12 cellular contexts compared by ENCODE assay signal in the genomic region with DNA sequence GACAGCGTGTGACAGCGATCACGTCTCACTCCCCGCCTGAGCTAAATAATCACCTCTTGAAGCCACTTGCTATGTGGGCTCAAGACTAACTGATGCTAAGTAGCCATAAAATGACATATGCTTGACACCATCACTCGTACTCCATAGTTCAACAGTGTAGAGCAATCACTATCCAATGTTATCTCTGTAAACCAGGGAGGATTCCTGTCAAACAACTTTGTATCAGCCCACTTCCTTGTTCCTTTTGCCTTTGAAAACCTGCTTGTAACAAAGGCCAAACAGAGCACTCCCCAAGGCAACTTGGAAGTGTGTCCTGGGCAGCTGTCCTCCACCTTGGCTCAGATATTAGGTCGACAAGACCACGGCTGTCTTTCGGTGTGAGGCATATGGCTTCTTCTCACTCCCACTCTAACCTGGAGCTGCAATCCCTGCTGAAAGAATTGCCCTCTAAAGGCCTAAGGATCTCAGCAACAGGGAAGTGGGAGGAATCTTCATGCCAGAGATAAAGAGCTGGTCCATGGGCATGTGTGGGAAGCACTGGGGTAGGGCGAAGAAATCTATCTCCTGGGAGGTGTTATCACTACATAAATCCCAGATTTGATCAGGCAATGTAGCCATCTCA.
DNase-seq lines count a peak whose midpoint lies in the region; ATAC-seq and TF ChIP-seq lines count a peak whose summit lies in the region.
"Had no signal": no experiment of that assay in that cellular context is flagged by ENCODE, and none has a peak within 500 bp of the region (broad histone marks: within the 10 kb centered on the region; RNA-seq: fewer than 3 reads in every experiment).

No MANE protein-coding gene starts in this region.

- no peaks in the 10 kb centered on the region for H3K9me2 ChIP-seq in GM23248 (ENCODE audit: insufficient read depth)

- peak overlapping the region; percentile 89 to 100 (median 94) for H3K27ac Mint-ChIP-seq in CD4-positive, alpha-beta memory T cell

- H3K9me3 Mint-ChIP-seq in CD4-positive, alpha-beta memory T cell: no peaks in the 10 kb centered on the region

- H3K4me1 ChIP-seq in CD4-positive, alpha-beta memory T cell (ENCODE audit: insufficient read depth, low read length): peaks cover 80% of the 10 kb centered on the region
- peaks cover 58% of the 10 kb centered on the region for H3K4me1 ChIP-seq in rectal smooth muscle tissue (ENCODE audit: control insufficient read depth, insufficient read depth, low read length)
- H3K4me1 ChIP-seq in GM23248 (ENCODE audit: insufficient read depth): peaks cover 10% of the 10 kb centered on the region

- H4K20me1 ChIP-seq in GM23248 (ENCODE audit: insufficient read depth): no peaks in the 10 kb centered on the region; the same call in 1 of the 2 replicates

- H3K27me3 ChIP-seq in CD4-positive, alpha-beta memory T cell (ENCODE audit: insufficient read depth, low read length): no peaks in the 10 kb centered on the region
- no peaks in the 10 kb centered on the region for H3K27me3 ChIP-seq in dorsolateral prefrontal cortex
- H3K27me3 ChIP-seq in rectal smooth muscle tissue (ENCODE audit: control insufficient read depth, insufficient read depth, low read length): no peaks in the 10 kb centered on the region
- no peaks in the 10 kb centered on the region for H3K27me3 ChIP-seq in GM23248 (replicated peaks; ENCODE audit: insufficient read depth)

- in situ Hi-C loops in GM23248 (cut with MboI): no loop called here

- intact Hi-C loops in CD4-positive, alpha-beta memory T cell (cut with micrococcal nuclease): no loop called here
- intact Hi-C loops in dorsolateral prefrontal cortex (cut with DNase I): no loop called here

- no peak for ATAC-seq in GM18502 (IDR thresholded peaks at IDR 0.05; ENCODE audit: poor library complexity, unreplicated experiment)

- H3K36me3 ChIP-seq in CD4-positive, alpha-beta memory T cell (ENCODE audit: insufficient read depth, low read length): peaks cover 8% of the 10 kb centered on the region
- peaks cover 10% of the 10 kb centered on the region for H3K36me3 ChIP-seq in rectal smooth muscle tissue (ENCODE audit: control insufficient read depth, insufficient read depth, low read length)
- H3K36me3 ChIP-seq in GM23248 (ENCODE audit: low read depth): no peaks in the 10 kb centered on the region

- POLR2A ChIA-PET in CD4-positive, alpha-beta memory T cell (lab: Charles Lee; ENCODE audit: partially characterized antibody): interaction anchor here (0.6 to 7.5 kb wide), 5 partner anchors 8 to 156 kb away, joined by 3 to 114 read pairs (median 4); no protein-coding TSS in a partner anchor

- H3K9me3 ChIP-seq in CD4-positive, alpha-beta memory T cell (ENCODE audit: control insufficient read depth in 1 of 2, low read length in 2 of 2): no peaks in the 10 kb centered on the region
- H3K9me3 ChIP-seq in GM23248 (ENCODE audit: low read depth): no peaks in the 10 kb centered on the region

- CTCF ChIA-PET in CD4-positive, alpha-beta memory T cell (lab: Charles Lee; ENCODE audit: partially characterized antibody): interaction anchor here (1.4 to 2.7 kb wide), 4 partner anchors 11 to 19 kb away, joined by 3 to 11 read pairs (median 4); no protein-coding TSS in a partner anchor

- H3K4me3 Mint-ChIP-seq in CD4-positive, alpha-beta memory T cell: peak overlapping the region in 4 of 8 donors; percentile 17 to 76 (median 44)

- no peak overlapping the region for H3K4me2 ChIP-seq in GM23248 (ENCODE audit: unreplicated experiment)
- H3K4me2 ChIP-seq: PC-9 had no signal

- H3K4me1 Mint-ChIP-seq in CD4-positive, alpha-beta memory T cell: peaks cover 74 to 78% (median 76%) of the 10 kb centered on the region in 4 donors

- 83 to 86% methylated on average over 9 of the region's 9 CpGs for WGBS in GM23248 (ENCODE audit: low coverage in 1 of 2, low lambda C conversion rate in 2 of 2, missing lambda C conversion rate in 2 of 2), 2 experiments

- TF ChIP-seq CTCF in LNCaP clone FGC (IDR thresholded peaks at IDR 0.05; ENCODE audit: control insufficient read depth, extremely low read depth, insufficient read depth): no peak
- no peak for TF ChIP-seq CTCF in dorsolateral prefrontal cortex (IDR thresholded peaks at IDR 0.05 in 54 of 56, conservative IDR thresholded peaks at IDR 0.05 in 2 of 56; ENCODE audit: low read depth in 1 of 56, partially characterized antibody in 56 of 56)

- H3K9ac ChIP-seq in rectal smooth muscle tissue (ENCODE audit: low read length) (no peak overlapping the region), GM23248 (no peak overlapping the region)

- peaks cover 22 to 61% of the 10 kb centered on the region in 2 donors for H3K36me3 Mint-ChIP-seq in CD4-positive, alpha-beta memory T cell

- peak overlapping the region; percentile 89 for H3K27ac ChIP-seq in CD4-positive, alpha-beta memory T cell (ENCODE audit: low read depth, low read length)
- peak overlapping the region in 46 of 59 donors; percentile 8 to 99 (median 92) for H3K27ac ChIP-seq in dorsolateral prefrontal cortex
- peak overlapping the region; percentile 0 for H3K27ac ChIP-seq in rectal smooth muscle tissue (ENCODE audit: low read depth, low read length)
- no peak overlapping the region for H3K27ac ChIP-seq in GM23248
- H3K27ac ChIP-seq: PC-9 had no signal

- H2AFZ ChIP-seq in GM23248: no peak overlapping the region
- H2AFZ ChIP-seq: PC-9 had no signal

- H3K27me3 Mint-ChIP-seq in CD4-positive, alpha-beta memory T cell: peaks cover 0 to 5% of the 10 kb centered on the region in 2 donors

- H3F3A ChIP-seq in GM23248 (ENCODE audit: insufficient read depth): peaks cover 17% of the 10 kb centered on the region

- peak in 1 of 5 donors; percentile 37 for DNase-seq in CD4-positive, alpha-beta memory T cell
- DNase-seq in LNCaP clone FGC (ENCODE audit: low read depth): peak; percentile 77
- peak in 1 of 10 donors; percentile 17 for DNase-seq in dorsolateral prefrontal cortex
- DNase-seq in GM23248: no peak
- DNase-seq in D341Med (ENCODE audit: low spot score): no peak
- DNase-seq: activated gamma-delta T cell, EL, head of caudate nucleus, NCI-H187 had no signal

- H3K4me3 ChIP-seq in CD4-positive, alpha-beta memory T cell (ENCODE audit: low read length in 2 of 2): no peak overlapping the region
- H3K4me3 ChIP-seq in LNCaP clone FGC (ENCODE audit: low read depth, low read length) (no peak overlapping the region), dorsolateral prefrontal cortex (no peak overlapping the region), rectal smooth muscle tissue (ENCODE audit: low read length) (no peak overlapping the region), GM23248 (no peak overlapping the region)
- H3K4me3 ChIP-seq: PC-9 had no signal

- H3K79me2 ChIP-seq in GM23248 (ENCODE audit: insufficient read depth): no peaks in the 10 kb centered on the region
